In the genomic region with DNA sequence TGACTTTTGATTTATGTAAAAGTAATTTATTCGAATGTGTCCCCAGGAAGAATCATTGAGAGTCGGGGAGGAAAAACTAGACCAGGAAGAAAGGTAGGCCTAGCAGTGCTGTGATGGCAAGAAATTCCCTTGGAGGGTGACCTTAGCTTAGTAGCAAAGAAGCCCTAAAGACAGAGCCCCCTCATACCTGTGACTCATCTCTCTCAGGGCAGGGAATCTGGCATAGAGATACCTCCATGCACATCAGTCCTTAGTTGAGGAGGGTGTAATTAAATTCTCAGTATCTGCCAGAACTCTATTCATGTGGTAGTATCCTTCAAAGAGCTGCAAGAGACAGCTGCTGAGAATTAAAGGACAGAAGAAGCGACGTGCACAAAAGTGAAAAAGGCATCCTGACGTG, we compare ENCODE assay signal across 17 cellular contexts.
DNase-seq lines count a peak whose midpoint lies in the region.
"Had no signal": no experiment of that assay in that cellular context is flagged by ENCODE, and none has a peak within 500 bp of the region (broad histone marks: within the 10 kb centered on the region; RNA-seq: fewer than 3 reads in every experiment).

No MANE protein-coding gene starts in this region.

- no peak overlapping the region for H3K4me3 Mint-ChIP-seq in activated CD4-positive, alpha-beta T cell treated with anti-CD3 and anti-CD28 coated beads, Interleukin-2, amount 10 ng/mL, durations not matched to agents 24 days and 14 days
- H3K4me3 Mint-ChIP-seq: B cell; CD4-positive, CD25-positive, alpha-beta regulatory T cell; CD8-positive, alpha-beta T cell; HFFc6 had no signal

- no peak overlapping the region for H3K27ac Mint-ChIP-seq in activated CD4-positive, alpha-beta T cell treated with anti-CD3 and anti-CD28 coated beads, Interleukin-2, amount 10 ng/mL, durations not matched to agents 24 days and 14 days
- H3K27ac Mint-ChIP-seq: B cell; CD8-positive, alpha-beta T cell; HFFc6 had no signal

- peak; percentile 41 for DNase-seq in activated CD4-positive, alpha-beta T cell treated with anti-CD3 and anti-CD28 coated beads, Interleukin-2, amount 10 ng/mL, durations not matched to agents 24 days and 14 days
- DNase-seq in activated CD4-positive, alpha-beta T cell treated with anti-CD3 and anti-CD28 coated beads for 48 hours = no peak
- DNase-seq in ELR (ENCODE audit: low read depth) = peak; percentile 9
- DNase-seq in NCI-H69 (lab: John Stamatoyannopoulos, UW) = peak; percentile 26
- peak; percentile 64 for DNase-seq in islet precursor cell
- DNase-seq in NCI-H82 treated with DMSO at 0.1 percent for 48 hours (lab: John Stamatoyannopoulos, UW; ENCODE audit: unreplicated experiment) = no peak
- DNase-seq in NCI-H146 (lab: John Stamatoyannopoulos, UW) = no peak
- no peak for DNase-seq in NCI-H187 (lab: John Stamatoyannopoulos, UW)
- DNase-seq: Caco-2; CD4-positive, CD25-positive, alpha-beta regulatory T cell; CD8-positive, alpha-beta T cell; DMS53; DMS79 treated with DMSO at 0.1 percent for 48 hours; GDM1; GOT3; HFFc6 had no signal

- no peaks in the 10 kb centered on the region for H3K4me1 Mint-ChIP-seq in activated CD4-positive, alpha-beta T cell treated with anti-CD3 and anti-CD28 coated beads, Interleukin-2, amount 10 ng/mL, durations not matched to agents 24 days and 14 days
- H3K4me1 Mint-ChIP-seq: B cell; CD4-positive, CD25-positive, alpha-beta regulatory T cell had no signal

- H3K36me3 Mint-ChIP-seq in activated CD4-positive, alpha-beta T cell treated with anti-CD3 and anti-CD28 coated beads, Interleukin-2, amount 10 ng/mL, durations not matched to agents 24 days and 14 days (ENCODE audit: low read depth) = no peaks in the 10 kb centered on the region
- H3K36me3 Mint-ChIP-seq: CD4-positive, CD25-positive, alpha-beta regulatory T cell; CD8-positive, alpha-beta T cell had no signal

- intact Hi-C loops in activated CD4-positive, alpha-beta T cell treated with anti-CD3 and anti-CD28 coated beads, Interleukin-2, amount 10 ng/mL, durations not matched to agents 24 days and 14 days (cut with micrococcal nuclease) = no loop called here

- no peaks in the 10 kb centered on the region for H3K9me3 Mint-ChIP-seq in activated CD4-positive, alpha-beta T cell treated with anti-CD3 and anti-CD28 coated beads, Interleukin-2, amount 10 ng/mL, durations not matched to agents 24 days and 14 days
- H3K9me3 Mint-ChIP-seq: CD4-positive, CD25-positive, alpha-beta regulatory T cell; CD8-positive, alpha-beta T cell; HFFc6 had no signal

- no peaks in the 10 kb centered on the region for H3K27me3 Mint-ChIP-seq in activated CD4-positive, alpha-beta T cell treated with anti-CD3 and anti-CD28 coated beads, Interleukin-2, amount 10 ng/mL, durations not matched to agents 24 days and 14 days
- H3K27me3 Mint-ChIP-seq: B cell; CD4-positive, CD25-positive, alpha-beta regulatory T cell had no signal

Comparison
In these comparisons a context has a peak if more than half of its experiments do, and no peak if none do; other contexts are left out.
1. DNase-seq: peak in activated CD4-positive, alpha-beta T cell treated with anti-CD3 and anti-CD28 coated beads, Interleukin-2, amount 10 ng/mL, durations not matched to agents 24 days and 14 days (single experiment), ELR (single experiment), NCI-H69 (single experiment) and islet precursor cell (single experiment); none in activated CD4-positive, alpha-beta T cell treated with anti-CD3 and anti-CD28 coated beads for 48 hours (single experiment), NCI-H82 treated with DMSO at 0.1 percent for 48 hours (single experiment), NCI-H146 (single experiment) and NCI-H187 (0 of 2).